Comparison of ENCODE assay signal across 20 cellular contexts in the genomic region with DNA sequence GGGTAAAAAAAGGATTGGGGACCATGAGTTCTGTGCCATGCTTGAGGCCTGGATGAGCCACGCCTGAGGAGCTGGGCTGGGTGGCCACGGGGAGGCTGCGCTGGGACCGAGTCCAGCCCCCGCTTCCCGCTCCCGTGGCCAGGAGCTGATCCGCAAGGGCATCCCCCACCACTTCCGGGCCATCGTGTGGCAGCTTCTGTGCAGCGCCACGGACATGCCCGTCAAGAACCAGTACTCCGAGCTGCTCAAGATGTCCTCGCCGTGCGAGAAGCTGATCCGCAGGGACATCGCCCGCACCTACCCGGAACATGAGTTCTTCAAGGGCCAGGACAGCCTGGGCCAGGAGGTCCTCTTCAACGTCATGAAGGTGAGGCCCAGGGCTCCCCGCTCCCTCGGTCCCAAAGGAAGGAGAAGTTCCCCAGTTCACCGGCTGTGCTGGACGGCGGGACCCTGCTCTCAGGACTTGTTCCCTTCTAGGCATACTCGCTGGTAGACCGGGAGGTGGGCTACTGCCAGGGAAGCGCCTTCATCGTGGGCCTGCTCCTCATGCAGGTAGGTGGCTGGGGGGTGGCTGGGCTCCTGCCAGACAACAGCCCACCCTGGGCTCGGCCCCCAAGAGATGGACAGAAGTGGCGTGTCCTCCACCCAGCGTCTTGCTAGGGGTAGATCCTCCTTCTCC. TPM values are rescaled to one million over a fixed set of nuclear protein-coding genes. Genes with fewer than 3 reads are reported as not detected.
"Had no signal": no experiment of that assay in that cellular context is flagged by ENCODE, and none has a peak within 500 bp of the region (broad histone marks: within the 10 kb centered on the region; RNA-seq: fewer than 3 reads in every experiment).

No MANE protein-coding gene starts in this region.

- H3K27me3 ChIP-seq: brain microvascular endothelial cell had no signal

- H3K4me1 Mint-ChIP-seq: activated naive CD8-positive, alpha-beta T cell treated with anti-CD3 and anti-CD28 coated beads, Interleukin-2, amount 10 ng/mL, durations not matched to agents 7 days and 5 days had no signal

- DNase-seq: activated B cell treated with CpG ODN at 0.5 μM for 24 hours; activated CD4-positive, alpha-beta T cell treated with anti-CD3 and anti-CD28 coated beads, Interleukin-2, amount 10 ng/mL, durations not matched to agents 24 days and 14 days; activated CD8-positive, alpha-beta memory T cell treated with anti-CD3 and anti-CD28 coated beads for 24 hours; activated naive CD8-positive, alpha-beta T cell treated with anti-CD3 and anti-CD28 coated beads, Interleukin-2, amount 10 ng/mL, durations not matched to agents 7 days and 5 days; brain microvascular endothelial cell; foreskin melanocyte; left cardiac atrium; lower lobe of right lung; stimulated activated CD4-positive, alpha-beta T cell treated with anti-CD3 and anti-CD28 coated beads, Interleukin-4, amount 100 ng/mL, for 1 hour; stimulated activated naive B cell treated with anti-CD40 and anti-IgM and Interleukin-4, amounts not matched to agents 10 μg/mL and 1 μg/mL and 100 μg/mL, for 72 hours; SW 1271; trophoblast cell had no signal

- H3K27ac ChIP-seq: brain microvascular endothelial cell, epithelial cell of prostate, lower lobe of right lung, parathyroid adenoma had no signal

- H3K4me3 ChIP-seq: lower lobe of right lung had no signal

- H3K36me3 ChIP-seq: lower lobe of right lung had no signal

- ATAC-seq: left cardiac atrium; lower lobe of right lung; stimulated activated naive B cell treated with anti-CD40 and anti-IgM and Interleukin-4, amounts not matched to agents 10 μg/mL and 1 μg/mL and 100 μg/mL, for 72 hours had no signal

- H3K27ac Mint-ChIP-seq: activated B cell treated with CpG ODN at 0.5 μM for 24 hours; activated CD4-positive, alpha-beta T cell treated with anti-CD3 and anti-CD28 coated beads, Interleukin-2, amount 10 ng/mL, durations not matched to agents 24 days and 14 days; activated naive CD8-positive, alpha-beta T cell treated with anti-CD3 and anti-CD28 coated beads, Interleukin-2, amount 10 ng/mL, durations not matched to agents 7 days and 5 days; dendritic cell treated with granulocyte-macrophage colony-stimulating factor and Interleukin-4, amounts not matched to agents 40 ng/mL and 50 ng/mL, for 4 days; mesothelial cell of epicardium; stimulated activated naive B cell treated with anti-CD40 and anti-IgM and Interleukin-4, amounts not matched to agents 10 μg/mL and 1 μg/mL and 100 μg/mL, for 72 hours had no signal

- H3K27me3 Mint-ChIP-seq: activated B cell treated with CpG ODN at 0.5 μM for 24 hours; activated CD4-positive, alpha-beta T cell treated with anti-CD3 and anti-CD28 coated beads, Interleukin-2, amount 10 ng/mL, durations not matched to agents 24 days and 14 days; activated naive CD8-positive, alpha-beta T cell treated with anti-CD3 and anti-CD28 coated beads, Interleukin-2, amount 10 ng/mL, durations not matched to agents 7 days and 5 days; stimulated activated naive B cell treated with anti-CD40 and anti-IgM and Interleukin-4, amounts not matched to agents 10 μg/mL and 1 μg/mL and 100 μg/mL, for 72 hours had no signal

- H3K36me3 Mint-ChIP-seq: activated naive CD8-positive, alpha-beta T cell treated with anti-CD3 and anti-CD28 coated beads, Interleukin-2, amount 10 ng/mL, durations not matched to agents 7 days and 5 days; mesothelial cell of epicardium had no signal

- H3K9me3 Mint-ChIP-seq: activated B cell treated with CpG ODN at 0.5 μM for 24 hours; activated CD4-positive, alpha-beta T cell treated with anti-CD3 and anti-CD28 coated beads, Interleukin-2, amount 10 ng/mL, durations not matched to agents 24 days and 14 days; activated naive CD8-positive, alpha-beta T cell treated with anti-CD3 and anti-CD28 coated beads, Interleukin-2, amount 10 ng/mL, durations not matched to agents 7 days and 5 days; dendritic cell treated with granulocyte-macrophage colony-stimulating factor and Interleukin-4, amounts not matched to agents 40 ng/mL and 50 ng/mL, for 4 days; mesothelial cell of epicardium; stimulated activated naive B cell treated with anti-CD40 and anti-IgM and Interleukin-4, amounts not matched to agents 10 μg/mL and 1 μg/mL and 100 μg/mL, for 72 hours had no signal

- H3K79me2 ChIP-seq: parathyroid adenoma had no signal

- H2AFZ ChIP-seq: parathyroid adenoma had no signal

- H3K4me3 Mint-ChIP-seq: activated B cell treated with CpG ODN at 0.5 μM for 24 hours; activated CD4-positive, alpha-beta T cell treated with anti-CD3 and anti-CD28 coated beads, Interleukin-2, amount 10 ng/mL, durations not matched to agents 24 days and 14 days; activated naive CD8-positive, alpha-beta T cell treated with anti-CD3 and anti-CD28 coated beads, Interleukin-2, amount 10 ng/mL, durations not matched to agents 7 days and 5 days; dendritic cell treated with granulocyte-macrophage colony-stimulating factor and Interleukin-4, amounts not matched to agents 40 ng/mL and 50 ng/mL, for 4 days; mesothelial cell of epicardium; stimulated activated naive B cell treated with anti-CD40 and anti-IgM and Interleukin-4, amounts not matched to agents 10 μg/mL and 1 μg/mL and 100 μg/mL, for 72 hours had no signal

RNA-seq across cellular contexts. Expression of a gene that starts 25.3 kb away (rescaled TPM):
- total RNA-seq: activated B cell treated with CpG ODN at 0.5 μM for 24 hours, myocyte had no signal
- polyA plus RNA-seq: fibroblast of lung had no signal

RNA-seq across cellular contexts. Expression of a gene that starts 39.4 kb away (rescaled TPM):
- total RNA-seq: activated B cell treated with CpG ODN at 0.5 μM for 24 hours; activated CD4-positive, alpha-beta T cell treated with anti-CD3 and anti-CD28 coated beads, Interleukin-2, amount 10 ng/mL, durations not matched to agents 24 days and 14 days; activated naive CD8-positive, alpha-beta T cell treated with anti-CD3 and anti-CD28 coated beads, Interleukin-2, amount 10 ng/mL, durations not matched to agents 7 days and 5 days; T-helper 2 cell treated with Interferon-gamma antibody and Interleukin-4, amounts not matched to agents 100 ng/mL and 5 ng/mL, for 36 hours had no signal
- polyA plus RNA-seq: neural cell had no signal
